In genomic region chr15:73335026-73335425, GRCh38 we compare ENCODE assay signal across 1 cellular context.
TF ChIP-seq lines count a peak whose summit lies in the region.

No MANE protein-coding gene starts in this region.

TF ChIP-seq in HepG2, 621 proteins besides CTCF, POLR2A, EP300 and RAD21 (continued from another document):
- TF ChIP-seq ZNF614 (CRISPR knock-in tag; IDR thresholded peaks at IDR 0.05; ENCODE audit: borderline replicate concordance) (no peak), ZNF136 (CRISPR knock-in tag; IDR thresholded peaks at IDR 0.05; ENCODE audit: low read depth) (no peak), AHR (CRISPR knock-in tag; IDR thresholded peaks at IDR 0.05) (no peak), ZNF709 (CRISPR knock-in tag; IDR thresholded peaks at IDR 0.05) (no peak)
- TF ChIP-seq, protein P1, sequence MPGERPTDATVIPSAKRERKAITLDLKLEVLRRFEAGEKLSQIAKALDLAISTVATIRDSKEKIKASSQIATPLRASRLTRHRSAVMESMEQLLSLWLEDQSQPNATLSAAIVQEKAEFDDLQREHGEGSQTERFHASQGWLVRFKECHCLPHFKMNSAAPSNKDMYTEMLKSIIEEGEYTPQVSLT (CRISPR knock-in tag; IDR thresholded peaks at IDR 0.05; ENCODE audit: borderline replicate concordance, low read depth) = no peak
TF ChIP-seq in HepG2: peak in this region for 0.
